ENCODE assay signal across 2 cellular contexts in genomic region chr3:194877311-194878119, GRCh38.
TF ChIP-seq lines count a peak whose summit lies in the region.

No MANE protein-coding gene starts in this region.

TF ChIP-seq in H1, 55 proteins besides CTCF, POLR2A, EP300 and RAD21:
- TF ChIP-seq MAX (IDR thresholded peaks at IDR 0.05) (no peak), CHD7 (IDR thresholded peaks at IDR 0.05; ENCODE audit: insufficient replicate concordance, low read length) (no peak), TCF12 (IDR thresholded peaks at IDR 0.05; ENCODE audit: low read depth, low read length) (no peak), RNF2 (IDR thresholded peaks at IDR 0.05; ENCODE audit: borderline replicate concordance, low read depth, low read length, missing control alignments, poor library complexity, severe bottlenecking) (no peak), TAF7 (optimal IDR thresholded peaks at IDR 0.05; ENCODE audit: borderline replicate concordance, low read depth, low read length) (no peak), NANOG (IDR thresholded peaks at IDR 0.05; ENCODE audit: insufficient read depth, low read depth, low read length, poor library complexity, severe bottlenecking) (no peak), ASH2L (IDR thresholded peaks at IDR 0.05; ENCODE audit: low read length) (no peak), GTF2F1 (IDR thresholded peaks at IDR 0.05; ENCODE audit: borderline replicate concordance, low read depth, low read length) (no peak), CTBP2 (IDR thresholded peaks at IDR 0.05; ENCODE audit: borderline replicate concordance, insufficient read depth, insufficient read length, low read length) (no peak)

TF ChIP-seq in WTC11, 78 proteins besides CTCF, POLR2A, EP300 and RAD21:
- TF ChIP-seq SOX15 (CRISPR knock-in tag; IDR thresholded peaks at IDR 0.05) (no peak), ATF3 (CRISPR knock-in tag; conservative IDR thresholded peaks at IDR 0.05) (no peak), SP1 (CRISPR knock-in tag; conservative IDR thresholded peaks at IDR 0.05) (no peak), TCF7 (CRISPR knock-in tag; IDR thresholded peaks at IDR 0.05; ENCODE audit: low read depth) (no peak), CREB1 (CRISPR knock-in tag; IDR thresholded peaks at IDR 0.05) (no peak), ZNF396 (CRISPR knock-in tag; IDR thresholded peaks at IDR 0.05; ENCODE audit: borderline replicate concordance) (no peak), MXD4 (CRISPR knock-in tag; IDR thresholded peaks at IDR 0.05; ENCODE audit: borderline replicate concordance) (no peak), ZNF416 (CRISPR knock-in tag; IDR thresholded peaks at IDR 0.05) (no peak), ATF6 (CRISPR knock-in tag; IDR thresholded peaks at IDR 0.05) (no peak), ATF2 (CRISPR knock-in tag; IDR thresholded peaks at IDR 0.05; ENCODE audit: borderline replicate concordance, low read depth) (no peak), FOXP1 (CRISPR knock-in tag; IDR thresholded peaks at IDR 0.05; ENCODE audit: borderline replicate concordance) (no peak), E2F4 (CRISPR knock-in tag; IDR thresholded peaks at IDR 0.05; ENCODE audit: borderline replicate concordance, low read depth) (no peak), SMAD4 (CRISPR knock-in tag; IDR thresholded peaks at IDR 0.05) (no peak), ZNF425 (CRISPR knock-in tag; conservative IDR thresholded peaks at IDR 0.05) (no peak), ARID4B (CRISPR knock-in tag; IDR thresholded peaks at IDR 0.05; ENCODE audit: borderline replicate concordance) (no peak), NFE2L1 (CRISPR knock-in tag; IDR thresholded peaks at IDR 0.05) (no peak), E2F1 (CRISPR knock-in tag; IDR thresholded peaks at IDR 0.05) (no peak)
